Comparison of ENCODE assay signal across 8 cellular contexts in genomic region chr17:47946929-47947397, GRCh38.
DNase-seq lines count a peak whose midpoint lies in the region; ATAC-seq lines count a peak whose summit lies in the region.

No MANE protein-coding gene starts in this region.

- H3K27ac ChIP-seq in caudate nucleus (ENCODE audit: low read depth, low read length) = peak overlapping the region; percentile 18

- DNase-seq in ELR (ENCODE audit: low read depth) (peak; percentile 94), NCI-H226 (peak; percentile 70), caudate nucleus (lab: John Stamatoyannopoulos, UW) (peak in 42 of 61 donors; percentile 1 to 67 (median 23)), kidney tubule cell (ENCODE audit: low spot score) (peak; percentile 96)
- DNase-seq in activated CD4-positive, CD25-positive, alpha-beta regulatory T cell treated with anti-CD3 and anti-CD28 coated beads, Interleukin-2, amount 50 U/mL, for 72 hours = peak; percentile 70
- peak; percentile 72 to 79 for DNase-seq in stimulated activated CD4-positive, alpha-beta T cell treated with anti-CD3 and anti-CD28 coated beads, Interleukin-2, amount 100 ng/mL, for 48 hours

- ATAC-seq in HG03159 (IDR thresholded peaks at IDR 0.05; ENCODE audit: unreplicated experiment) (peak; percentile 68), GM19455 (IDR thresholded peaks at IDR 0.05; ENCODE audit: unreplicated experiment) (no peak)

Comparison
In these comparisons a context has a peak if more than half of its experiments do, and no peak if none do; other contexts are left out.
1. DNase-seq: peak in every context shown above with its lines; median percentile 96 in kidney tubule cell; 94 in ELR; 76 in stimulated activated CD4-positive, alpha-beta T cell treated with anti-CD3 and anti-CD28 coated beads, Interleukin-2, amount 100 ng/mL, for 48 hours; 70 in NCI-H226; 70 in activated CD4-positive, CD25-positive, alpha-beta regulatory T cell treated with anti-CD3 and anti-CD28 coated beads, Interleukin-2, amount 50 U/mL, for 72 hours; 23 in caudate nucleus.